20 cellular contexts compared by ENCODE assay signal in the genomic region with DNA sequence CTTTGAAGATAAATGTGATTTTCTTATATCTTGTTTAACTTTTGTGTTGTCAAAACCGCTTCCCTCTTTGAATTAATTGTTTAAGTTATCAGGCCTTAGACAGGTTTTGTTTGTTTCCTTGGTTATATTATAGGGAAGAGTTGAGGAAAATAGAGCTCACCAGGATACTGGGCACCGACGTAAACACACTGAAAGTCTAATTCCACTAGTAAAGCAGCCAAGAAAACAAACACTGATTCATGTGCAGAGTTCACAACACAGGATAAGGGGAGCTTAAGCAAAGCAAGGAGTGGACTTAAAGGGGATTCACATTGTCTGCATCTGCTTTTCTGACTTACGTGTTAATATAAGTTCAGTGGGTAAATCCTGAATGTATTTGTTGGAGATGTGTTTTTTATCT.
"Had no signal": no experiment of that assay in that cellular context is flagged by ENCODE, and none has a peak within 500 bp of the region (broad histone marks: within the 10 kb centered on the region; RNA-seq: fewer than 3 reads in every experiment).

No MANE protein-coding gene starts in this region.

- DNase-seq: cortex of kidney; effector CD4-positive, alpha-beta T cell; gastrocnemius medialis; head of caudate nucleus; kidney glomerular epithelial cell; left ventricle myocardium superior; lower lobe of right lung; natural killer cell; psoas muscle; right cardiac atrium; sigmoid colon; spleen; stimulated activated CD4-positive, alpha-beta T cell treated with anti-CD3 and anti-CD28 coated beads, Interleukin-4, amount 100 ng/mL, for 4 hours; stimulated activated naive CD8-positive, alpha-beta T cell treated with anti-CD3 and anti-CD28 coated beads, Interleukin-15, Interleukin-2, amounts not matched to agents 100 U/mL and 50 U/mL, for 24 hours; substantia nigra; testis; tibial artery had no signal

- H3K27ac Mint-ChIP-seq: natural killer cell; stimulated activated memory B cell treated with anti-CD40 and anti-IgM and Interleukin-4, amounts not matched to agents 10 μg/mL and 1 μg/mL and 100 μg/mL, for 72 hours; type B pancreatic cell had no signal

- H3K27me3 Mint-ChIP-seq: stimulated activated memory B cell treated with anti-CD40 and anti-IgM and Interleukin-4, amounts not matched to agents 10 μg/mL and 1 μg/mL and 100 μg/mL, for 72 hours; type B pancreatic cell had no signal

- H3K9me3 ChIP-seq: gastrocnemius medialis, lower lobe of right lung, neutrophil, psoas muscle, sigmoid colon, testis, tibial artery had no signal

- ATAC-seq: gastrocnemius medialis; left ventricle myocardium superior; lower lobe of right lung; natural killer cell; psoas muscle; right cardiac atrium; stimulated activated memory B cell treated with anti-CD40 and anti-IgM and Interleukin-4, amounts not matched to agents 10 μg/mL and 1 μg/mL and 100 μg/mL, for 72 hours; stimulated activated naive CD8-positive, alpha-beta T cell treated with anti-CD3 and anti-CD28 coated beads, Interleukin-15, Interleukin-2, amounts not matched to agents 100 U/mL and 50 U/mL, for 24 hours had no signal

- H3K9me3 Mint-ChIP-seq: stimulated activated memory B cell treated with anti-CD40 and anti-IgM and Interleukin-4, amounts not matched to agents 10 μg/mL and 1 μg/mL and 100 μg/mL, for 72 hours had no signal

- H3K27ac ChIP-seq: gastrocnemius medialis, lower lobe of right lung, neutrophil, psoas muscle, sigmoid colon, spleen, testis, tibial artery had no signal

- H3K36me3 ChIP-seq: gastrocnemius medialis, lower lobe of right lung, neutrophil, sigmoid colon, spleen, tibial artery had no signal

- H3K4me3 ChIP-seq: gastrocnemius medialis, lower lobe of right lung, psoas muscle, sigmoid colon, spleen, testis, tibial artery had no signal

- H3K4me3 Mint-ChIP-seq: natural killer cell; stimulated activated memory B cell treated with anti-CD40 and anti-IgM and Interleukin-4, amounts not matched to agents 10 μg/mL and 1 μg/mL and 100 μg/mL, for 72 hours; type B pancreatic cell had no signal

- H3K4me1 Mint-ChIP-seq: natural killer cell; stimulated activated memory B cell treated with anti-CD40 and anti-IgM and Interleukin-4, amounts not matched to agents 10 μg/mL and 1 μg/mL and 100 μg/mL, for 72 hours had no signal

- H3K36me3 Mint-ChIP-seq: natural killer cell; stimulated activated memory B cell treated with anti-CD40 and anti-IgM and Interleukin-4, amounts not matched to agents 10 μg/mL and 1 μg/mL and 100 μg/mL, for 72 hours; type B pancreatic cell had no signal

- H3K27me3 ChIP-seq: gastrocnemius medialis, neutrophil, sigmoid colon, spleen, testis, tibial artery had no signal

- H3K4me1 ChIP-seq: gastrocnemius medialis, lower lobe of right lung, psoas muscle, sigmoid colon, spleen, testis, tibial artery had no signal
